In genomic region chr10:129868470-129869035, GRCh38 we compare ENCODE assay signal across 23 cellular contexts.
DNase-seq lines count a peak whose midpoint lies in the region; ATAC-seq and TF ChIP-seq lines count a peak whose summit lies in the region.
"Had no signal": no experiment of that assay in that cellular context is flagged by ENCODE, and none has a peak within 500 bp of the region (broad histone marks: within the 10 kb centered on the region; RNA-seq: fewer than 3 reads in every experiment).

No MANE protein-coding gene starts in this region.

- H3K27ac Mint-ChIP-seq in WTC11 = no peak overlapping the region
- H3K27ac Mint-ChIP-seq: CD4-positive, CD25-positive, alpha-beta regulatory T cell had no signal

- no peaks in the 10 kb centered on the region for H3K36me3 Mint-ChIP-seq in WTC11
- H3K36me3 Mint-ChIP-seq: CD4-positive, CD25-positive, alpha-beta regulatory T cell had no signal

- no peaks in the 10 kb centered on the region for H3K79me1 ChIP-seq in neuronal stem cell (ENCODE audit: low read depth, low read length)

- H2BK5ac ChIP-seq in neuronal stem cell (ENCODE audit: low read length) = no peak overlapping the region

- ATAC-seq in WTC11 = peak; percentile 45
- ATAC-seq: HCT116, Right ventricle myocardium inferior, SK-N-SH treated with all-trans-retinoic acid at 6 μM for 48 hours had no signal

- no peaks in the 10 kb centered on the region for H3K27me3 Mint-ChIP-seq in WTC11 (ENCODE audit: low read depth)
- H3K27me3 Mint-ChIP-seq: CD4-positive, CD25-positive, alpha-beta regulatory T cell; IgD-negative memory B cell had no signal

- H3K4me3 ChIP-seq in H7 (ENCODE audit: insufficient read depth, low read depth, low read length) = no peak overlapping the region
- H3K4me3 ChIP-seq in neuronal stem cell (ENCODE audit: low read length in 2 of 2) = peak overlapping the region in 1 of 2 donors; percentile 25
- no peak overlapping the region for H3K4me3 ChIP-seq in HAP-1
- H3K4me3 ChIP-seq: BLaER1, PC-9, SJCRH30 had no signal

- peak overlapping the region; percentile 45 for H2AFZ ChIP-seq in neuronal stem cell (ENCODE audit: low read length)
- H2AFZ ChIP-seq: PC-9 had no signal

- CTCF ChIA-PET in WTC11 (lab: Charles Lee) = interaction anchor here (0.8 to 3.9 kb wide), 6 partner anchors 9 to 268 kb away, joined by 4 to 26 read pairs (median 12); partner anchors contain the start of gene GLRX3

- H3K14ac ChIP-seq in neuronal stem cell (ENCODE audit: low read length) = no peak overlapping the region

- in situ Hi-C loops in HAP-1 (cut with MboI; ENCODE audit: low sequenced_read_pairs) = loop anchor here (25.0 kb wide), 1 partner anchor 244 kb away; the partner anchor contains the start of gene C10orf143

- H3K4me2 ChIP-seq in neuronal stem cell (ENCODE audit: insufficient read depth, low read length, poor library complexity, severe bottlenecking) = no peak overlapping the region
- H3K4me2 ChIP-seq: BLaER1, KMS-11, PC-9 had no signal

- POLR2A ChIA-PET in WTC11 (lab: Charles Lee) = interaction anchor here (0.7 kb wide), 1 partner anchor 41 kb away, joined by 3 read pairs; no protein-coding TSS in a partner anchor

- H3K36me3 ChIP-seq in H7 (replicated peaks; ENCODE audit: control insufficient read depth, insufficient read depth, low read length) (no peaks in the 10 kb centered on the region), neuronal stem cell (replicated peaks in 1 of 2; ENCODE audit: control insufficient read depth in 2 of 2, insufficient read depth in 2 of 2, low read length in 2 of 2) (no peaks in the 10 kb centered on the region), HAP-1 (replicated peaks) (peaks cover 7% of the 10 kb centered on the region)
- H3K36me3 ChIP-seq: BLaER1, SJCRH30 had no signal

- H3K4me1 ChIP-seq in neuronal stem cell (ENCODE audit: control insufficient read depth in 2 of 2, insufficient read depth in 1 of 2, low read depth in 1 of 2, low read length in 2 of 2) (peaks cover 0 to 28% of the 10 kb centered on the region in 2 donors), HAP-1 (peaks cover 14% of the 10 kb centered on the region)

- H3K4me1 Mint-ChIP-seq in WTC11 = peaks cover 47% of the 10 kb centered on the region

- H3K4me3 Mint-ChIP-seq in WTC11 = no peak overlapping the region
- H3K4me3 Mint-ChIP-seq: CD4-positive, CD25-positive, alpha-beta regulatory T cell; IgD-negative memory B cell had no signal

- H3K4ac ChIP-seq in neuronal stem cell (ENCODE audit: low read length) = no peak overlapping the region

- H4K91ac ChIP-seq in neuronal stem cell (ENCODE audit: low read depth, low read length, poor library complexity) = no peak overlapping the region

- DNase-seq in H7 (peak; percentile 91), WTC11 (ENCODE audit: low spot score) (peak; percentile 41), iPS-NIHi7 (ENCODE audit: extremely low spot score) (peak; percentile 35), neuronal stem cell (ENCODE audit: low spot score) (no peak), NCI-H187 (lab: John Stamatoyannopoulos, UW) (no peak), HAP-1 (ENCODE audit: low spot score in 2 of 2) (no peak), cerebellar cortex (ENCODE audit: low spot score) (no peak)
- DNase-seq: CD4-positive, CD25-positive, alpha-beta regulatory T cell; MM.1S; NCI-H1694; NCI-H2081; NCI-H226; NCI-H510A; NCI-H774; PC-9; SJCRH30 had no signal

- no CpG with 5 or more reads among the region's 18 CpGs for WGBS in neuronal stem cell (ENCODE audit: extremely low coverage in 2 of 2, insufficient read length in 2 of 2, insufficient replicate concordance in 1 of 2), 2 donors

- no peaks in the 10 kb centered on the region for H3K9me3 Mint-ChIP-seq in WTC11
- H3K9me3 Mint-ChIP-seq: IgD-negative memory B cell had no signal

- no peaks in the 10 kb centered on the region for H3K27me3 ChIP-seq in H7 (ENCODE audit: control insufficient read depth, insufficient read depth, low read length)
- H3K27me3 ChIP-seq in neuronal stem cell (ENCODE audit: control insufficient read depth in 3 of 3, insufficient read depth in 3 of 3, low read depth in 1 of 3, low read length in 3 of 3) = no peaks in the 10 kb centered on the region
- no peaks in the 10 kb centered on the region for H3K27me3 ChIP-seq in HAP-1 (ENCODE audit: low read depth)
- H3K27me3 ChIP-seq: BLaER1, SJCRH30 had no signal

- no peak for TF ChIP-seq CTCF in WTC11 (IDR thresholded peaks at IDR 0.05)

- H4K8ac ChIP-seq in neuronal stem cell (ENCODE audit: low read depth, low read length) = no peak overlapping the region

- no peak overlapping the region for H2BK15ac ChIP-seq in neuronal stem cell (ENCODE audit: low read length)

- no peak overlapping the region for H2BK12ac ChIP-seq in neuronal stem cell (ENCODE audit: low read length)

- H3K9me3 ChIP-seq in neuronal stem cell (replicated peaks in 1 of 2; ENCODE audit: control insufficient read depth in 2 of 2, insufficient read depth in 1 of 2, low read depth in 1 of 2, low read length in 2 of 2) (peaks cover 0 to 2% of the 10 kb centered on the region in 2 donors), HAP-1 (no peaks in the 10 kb centered on the region)
- H3K9me3 ChIP-seq: BLaER1, SJCRH30 had no signal

- H3K9ac ChIP-seq in neuronal stem cell (ENCODE audit: low read depth, low read length, poor library complexity) = no peak overlapping the region
- H3K9ac ChIP-seq: BLaER1, KMS-11 had no signal

- no peak overlapping the region for H2BK120ac ChIP-seq in neuronal stem cell (ENCODE audit: low read depth, low read length)

- H3K18ac ChIP-seq in neuronal stem cell (ENCODE audit: low read length) = peak overlapping the region; percentile 76

- no peak overlapping the region for H3K23ac ChIP-seq in neuronal stem cell (ENCODE audit: low read depth, low read length, poor library complexity)

- no peak overlapping the region for H3K27ac ChIP-seq in neuronal stem cell (replicated peaks; ENCODE audit: low read length)
- H3K27ac ChIP-seq: BLaER1, HL-60, KMS-11, PC-9, SJCRH30 had no signal

- H2AK5ac ChIP-seq in neuronal stem cell (ENCODE audit: low read depth, low read length) = peak overlapping the region; percentile 0

TF ChIP-seq in WTC11, 78 proteins besides CTCF, POLR2A, EP300 and RAD21:
- no peak for TF ChIP-seq SMAD4 (CRISPR knock-in tag; IDR thresholded peaks at IDR 0.05)
- no peak for TF ChIP-seq OVOL2 (CRISPR knock-in tag; IDR thresholded peaks at IDR 0.05; ENCODE audit: borderline replicate concordance)
- no peak for TF ChIP-seq IRF2 (CRISPR knock-in tag; IDR thresholded peaks at IDR 0.05; ENCODE audit: borderline replicate concordance, low read depth)
- TF ChIP-seq, protein P1, sequence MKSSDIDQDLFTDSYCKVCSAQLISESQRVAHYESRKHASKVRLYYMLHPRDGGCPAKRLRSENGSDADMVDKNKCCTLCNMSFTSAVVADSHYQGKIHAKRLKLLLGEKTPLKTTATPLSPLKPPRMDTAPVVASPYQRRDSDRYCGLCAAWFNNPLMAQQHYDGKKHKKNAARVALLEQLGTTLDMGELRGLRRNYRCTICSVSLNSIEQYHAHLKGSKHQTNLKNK (CRISPR knock-in tag; IDR thresholded peaks at IDR 0.05) = no peak
- no peak for TF ChIP-seq MYBL2 (CRISPR knock-in tag; IDR thresholded peaks at IDR 0.05)
- no peak for TF ChIP-seq NR3C1 (CRISPR knock-in tag; conservative IDR thresholded peaks at IDR 0.05; ENCODE audit: low read depth)
- no peak for TF ChIP-seq TP53 (CRISPR knock-in tag; IDR thresholded peaks at IDR 0.05)
- no peak for TF ChIP-seq MXD4 (CRISPR knock-in tag; IDR thresholded peaks at IDR 0.05; ENCODE audit: borderline replicate concordance)
- TF ChIP-seq FOXJ3 (CRISPR knock-in tag; IDR thresholded peaks at IDR 0.05; ENCODE audit: borderline replicate concordance) = no peak
- TF ChIP-seq, protein P2, sequence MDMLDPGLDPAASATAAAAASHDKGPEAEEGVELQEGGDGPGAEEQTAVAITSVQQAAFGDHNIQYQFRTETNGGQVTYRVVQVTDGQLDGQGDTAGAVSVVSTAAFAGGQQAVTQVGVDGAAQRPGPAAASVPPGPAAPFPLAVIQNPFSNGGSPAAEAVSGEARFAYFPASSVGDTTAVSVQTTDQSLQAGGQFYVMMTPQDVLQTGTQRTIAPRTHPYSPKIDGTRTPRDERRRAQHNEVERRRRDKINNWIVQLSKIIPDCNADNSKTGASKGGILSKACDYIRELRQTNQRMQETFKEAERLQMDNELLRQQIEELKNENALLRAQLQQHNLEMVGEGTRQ (CRISPR knock-in tag; IDR thresholded peaks at IDR 0.05) = no peak
- no peak for TF ChIP-seq JUN (CRISPR knock-in tag; IDR thresholded peaks at IDR 0.05)
- no peak for TF ChIP-seq SP1 (CRISPR knock-in tag; conservative IDR thresholded peaks at IDR 0.05)
- no peak for TF ChIP-seq TEAD4 (CRISPR knock-in tag; IDR thresholded peaks at IDR 0.05)
- TF ChIP-seq EMX1 (CRISPR knock-in tag; IDR thresholded peaks at IDR 0.05) = no peak

Comparison
In these comparisons a context has a peak if more than half of its experiments do, and no peak if none do; other contexts are left out.
1. DNase-seq: peak in H7 (single experiment), WTC11 (single experiment) and iPS-NIHi7 (single experiment); none in neuronal stem cell (single experiment), NCI-H187 (0 of 2), HAP-1 (0 of 2) and cerebellar cortex (single experiment).